ENCODE assay signal across 1 cellular context in the genomic region with DNA sequence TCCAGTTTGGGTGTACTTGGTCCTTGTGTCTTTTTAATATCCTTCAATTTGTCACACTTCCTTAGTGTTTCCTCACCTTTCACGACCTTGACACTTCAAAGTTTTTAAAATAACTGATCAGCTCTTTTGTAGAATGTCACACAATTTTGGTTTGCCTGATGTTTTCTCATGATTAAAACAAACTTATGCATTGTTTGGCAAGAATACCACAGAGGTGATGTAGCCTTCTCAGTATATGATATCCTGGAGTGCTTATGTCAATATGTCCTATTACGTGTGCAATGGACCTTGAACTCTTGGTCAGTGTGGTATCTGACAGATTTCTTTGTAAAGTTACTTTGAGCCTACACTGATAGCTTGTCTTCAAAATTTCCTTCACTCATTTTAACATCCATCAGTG.
TF ChIP-seq lines count a peak whose summit lies in the region.

No MANE protein-coding gene starts in this region.

TF ChIP-seq in HepG2, 621 proteins besides CTCF, POLR2A, EP300 and RAD21 (continued from another document and continues in another):
- TF ChIP-seq, protein P1, sequence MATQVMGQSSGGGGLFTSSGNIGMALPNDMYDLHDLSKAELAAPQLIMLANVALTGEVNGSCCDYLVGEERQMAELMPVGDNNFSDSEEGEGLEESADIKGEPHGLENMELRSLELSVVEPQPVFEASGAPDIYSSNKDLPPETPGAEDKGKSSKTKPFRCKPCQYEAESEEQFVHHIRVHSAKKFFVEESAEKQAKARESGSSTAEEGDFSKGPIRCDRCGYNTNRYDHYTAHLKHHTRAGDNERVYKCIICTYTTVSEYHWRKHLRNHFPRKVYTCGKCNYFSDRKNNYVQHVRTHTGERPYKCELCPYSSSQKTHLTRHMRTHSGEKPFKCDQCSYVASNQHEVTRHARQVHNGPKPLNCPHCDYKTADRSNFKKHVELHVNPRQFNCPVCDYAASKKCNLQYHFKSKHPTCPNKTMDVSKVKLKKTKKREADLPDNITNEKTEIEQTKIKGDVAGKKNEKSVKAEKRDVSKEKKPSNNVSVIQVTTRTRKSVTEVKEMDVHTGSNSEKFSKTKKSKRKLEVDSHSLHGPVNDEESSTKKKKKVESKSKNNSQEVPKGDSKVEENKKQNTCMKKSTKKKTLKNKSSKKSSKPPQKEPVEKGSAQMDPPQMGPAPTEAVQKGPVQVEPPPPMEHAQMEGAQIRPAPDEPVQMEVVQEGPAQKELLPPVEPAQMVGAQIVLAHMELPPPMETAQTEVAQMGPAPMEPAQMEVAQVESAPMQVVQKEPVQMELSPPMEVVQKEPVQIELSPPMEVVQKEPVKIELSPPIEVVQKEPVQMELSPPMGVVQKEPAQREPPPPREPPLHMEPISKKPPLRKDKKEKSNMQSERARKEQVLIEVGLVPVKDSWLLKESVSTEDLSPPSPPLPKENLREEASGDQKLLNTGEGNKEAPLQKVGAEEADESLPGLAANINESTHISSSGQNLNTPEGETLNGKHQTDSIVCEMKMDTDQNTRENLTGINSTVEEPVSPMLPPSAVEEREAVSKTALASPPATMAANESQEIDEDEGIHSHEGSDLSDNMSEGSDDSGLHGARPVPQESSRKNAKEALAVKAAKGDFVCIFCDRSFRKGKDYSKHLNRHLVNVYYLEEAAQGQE (IDR thresholded peaks at IDR 0.05; ENCODE audit: borderline replicate concordance in 1 of 2, low read depth in 1 of 2, low read length in 2 of 2), result no peak
- TF ChIP-seq AGO2 (optimal IDR thresholded peaks at IDR 0.05; ENCODE audit: low read depth, low read length), result no peak
- TF ChIP-seq FOXJ3 (CRISPR knock-in tag; IDR thresholded peaks at IDR 0.05; ENCODE audit: borderline replicate concordance), result peak; percentile 18; the same call in 1 of the 2 replicates
- no peak for TF ChIP-seq RBFOX2 (IDR thresholded peaks at IDR 0.05; ENCODE audit: low read depth, low read length)
- no peak for TF ChIP-seq SETDB1 (CRISPR knock-in tag; IDR thresholded peaks at IDR 0.05; ENCODE audit: borderline replicate concordance)
- TF ChIP-seq ZNF337 (CRISPR knock-in tag; IDR thresholded peaks at IDR 0.05; ENCODE audit: borderline replicate concordance, low read depth), result no peak
- TF ChIP-seq, protein P2, sequence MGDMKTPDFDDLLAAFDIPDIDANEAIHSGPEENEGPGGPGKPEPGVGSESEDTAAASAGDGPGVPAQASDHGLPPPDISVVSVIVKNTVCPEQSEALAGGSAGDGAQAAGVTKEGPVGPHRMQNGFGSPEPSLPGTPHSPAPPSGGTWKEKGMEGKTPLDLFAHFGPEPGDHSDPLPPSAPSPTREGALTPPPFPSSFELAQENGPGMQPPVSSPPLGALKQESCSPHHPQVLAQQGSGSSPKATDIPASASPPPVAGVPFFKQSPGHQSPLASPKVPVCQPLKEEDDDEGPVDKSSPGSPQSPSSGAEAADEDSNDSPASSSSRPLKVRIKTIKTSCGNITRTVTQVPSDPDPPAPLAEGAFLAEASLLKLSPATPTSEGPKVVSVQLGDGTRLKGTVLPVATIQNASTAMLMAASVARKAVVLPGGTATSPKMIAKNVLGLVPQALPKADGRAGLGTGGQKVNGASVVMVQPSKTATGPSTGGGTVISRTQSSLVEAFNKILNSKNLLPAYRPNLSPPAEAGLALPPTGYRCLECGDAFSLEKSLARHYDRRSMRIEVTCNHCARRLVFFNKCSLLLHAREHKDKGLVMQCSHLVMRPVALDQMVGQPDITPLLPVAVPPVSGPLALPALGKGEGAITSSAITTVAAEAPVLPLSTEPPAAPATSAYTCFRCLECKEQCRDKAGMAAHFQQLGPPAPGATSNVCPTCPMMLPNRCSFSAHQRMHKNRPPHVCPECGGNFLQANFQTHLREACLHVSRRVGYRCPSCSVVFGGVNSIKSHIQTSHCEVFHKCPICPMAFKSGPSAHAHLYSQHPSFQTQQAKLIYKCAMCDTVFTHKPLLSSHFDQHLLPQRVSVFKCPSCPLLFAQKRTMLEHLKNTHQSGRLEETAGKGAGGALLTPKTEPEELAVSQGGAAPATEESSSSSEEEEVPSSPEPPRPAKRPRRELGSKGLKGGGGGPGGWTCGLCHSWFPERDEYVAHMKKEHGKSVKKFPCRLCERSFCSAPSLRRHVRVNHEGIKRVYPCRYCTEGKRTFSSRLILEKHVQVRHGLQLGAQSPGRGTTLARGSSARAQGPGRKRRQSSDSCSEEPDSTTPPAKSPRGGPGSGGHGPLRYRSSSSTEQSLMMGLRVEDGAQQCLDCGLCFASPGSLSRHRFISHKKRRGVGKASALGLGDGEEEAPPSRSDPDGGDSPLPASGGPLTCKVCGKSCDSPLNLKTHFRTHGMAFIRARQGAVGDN (CRISPR knock-in tag; IDR thresholded peaks at IDR 0.05), result no peak
- no peak for TF ChIP-seq SPEN (CRISPR knock-in tag; IDR thresholded peaks at IDR 0.05; ENCODE audit: low read depth)
- peak; percentile 85 for TF ChIP-seq KDM6A (CRISPR knock-in tag; IDR thresholded peaks at IDR 0.05; ENCODE audit: low read depth)
- TF ChIP-seq ERF (CRISPR knock-in tag; IDR thresholded peaks at IDR 0.05), result no peak; the same call in none of the 2 replicates
- peak; percentile 81; the same call in 1 of the 2 replicates for TF ChIP-seq TBX3 (IDR thresholded peaks at IDR 0.05; ENCODE audit: borderline replicate concordance)
- peak; percentile 64; the same call in 1 of the 2 replicates for TF ChIP-seq FOXO1 (CRISPR knock-in tag; IDR thresholded peaks at IDR 0.05)
- TF ChIP-seq ZNF44 (CRISPR knock-in tag; IDR thresholded peaks at IDR 0.05), result no peak
- TF ChIP-seq, protein P3, sequence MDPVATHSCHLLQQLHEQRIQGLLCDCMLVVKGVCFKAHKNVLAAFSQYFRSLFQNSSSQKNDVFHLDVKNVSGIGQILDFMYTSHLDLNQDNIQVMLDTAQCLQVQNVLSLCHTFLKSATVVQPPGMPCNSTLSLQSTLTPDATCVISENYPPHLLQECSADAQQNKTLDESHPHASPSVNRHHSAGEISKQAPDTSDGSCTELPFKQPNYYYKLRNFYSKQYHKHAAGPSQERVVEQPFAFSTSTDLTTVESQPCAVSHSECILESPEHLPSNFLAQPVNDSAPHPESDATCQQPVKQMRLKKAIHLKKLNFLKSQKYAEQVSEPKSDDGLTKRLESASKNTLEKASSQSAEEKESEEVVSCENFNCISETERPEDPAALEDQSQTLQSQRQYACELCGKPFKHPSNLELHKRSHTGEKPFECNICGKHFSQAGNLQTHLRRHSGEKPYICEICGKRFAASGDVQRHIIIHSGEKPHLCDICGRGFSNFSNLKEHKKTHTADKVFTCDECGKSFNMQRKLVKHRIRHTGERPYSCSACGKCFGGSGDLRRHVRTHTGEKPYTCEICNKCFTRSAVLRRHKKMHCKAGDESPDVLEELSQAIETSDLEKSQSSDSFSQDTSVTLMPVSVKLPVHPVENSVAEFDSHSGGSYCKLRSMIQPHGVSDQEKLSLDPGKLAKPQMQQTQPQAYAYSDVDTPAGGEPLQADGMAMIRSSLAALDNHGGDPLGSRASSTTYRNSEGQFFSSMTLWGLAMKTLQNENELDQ (CRISPR knock-in tag; IDR thresholded peaks at IDR 0.05; ENCODE audit: borderline replicate concordance), result no peak
- TF ChIP-seq, protein P4, sequence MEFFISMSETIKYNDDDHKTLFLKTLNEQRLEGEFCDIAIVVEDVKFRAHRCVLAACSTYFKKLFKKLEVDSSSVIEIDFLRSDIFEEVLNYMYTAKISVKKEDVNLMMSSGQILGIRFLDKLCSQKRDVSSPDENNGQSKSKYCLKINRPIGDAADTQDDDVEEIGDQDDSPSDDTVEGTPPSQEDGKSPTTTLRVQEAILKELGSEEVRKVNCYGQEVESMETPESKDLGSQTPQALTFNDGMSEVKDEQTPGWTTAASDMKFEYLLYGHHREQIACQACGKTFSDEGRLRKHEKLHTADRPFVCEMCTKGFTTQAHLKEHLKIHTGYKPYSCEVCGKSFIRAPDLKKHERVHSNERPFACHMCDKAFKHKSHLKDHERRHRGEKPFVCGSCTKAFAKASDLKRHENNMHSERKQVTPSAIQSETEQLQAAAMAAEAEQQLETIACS (CRISPR knock-in tag; IDR thresholded peaks at IDR 0.05), result no peak
- TF ChIP-seq, protein P5, sequence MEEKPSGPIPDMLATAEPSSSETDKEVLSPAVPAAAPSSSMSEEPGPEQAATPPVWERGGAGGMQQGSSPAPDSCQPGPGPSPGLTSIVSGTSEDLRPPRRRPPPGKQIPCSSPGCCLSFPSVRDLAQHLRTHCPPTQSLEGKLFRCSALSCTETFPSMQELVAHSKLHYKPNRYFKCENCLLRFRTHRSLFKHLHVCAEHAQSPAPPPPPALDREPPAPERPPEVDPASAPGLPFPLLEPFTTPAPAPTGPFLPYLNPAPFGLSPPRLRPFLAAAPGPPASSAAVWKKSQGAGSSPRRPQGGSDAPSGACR (CRISPR knock-in tag; IDR thresholded peaks at IDR 0.05), result no peak
- TF ChIP-seq ZEB1 (IDR thresholded peaks at IDR 0.05; ENCODE audit: insufficient replicate concordance, low read depth), result no peak
- no peak for TF ChIP-seq RFX1 (IDR thresholded peaks at IDR 0.05)
- no peak for TF ChIP-seq ZNF615 (CRISPR knock-in tag; IDR thresholded peaks at IDR 0.05; ENCODE audit: borderline replicate concordance)
- TF ChIP-seq SRSF4 (IDR thresholded peaks at IDR 0.05; ENCODE audit: low read depth, low read length, poor library complexity, severe bottlenecking), result no peak
- 0 out of 2 replicates have a peak, but pooled peaks have one; percentile 26 for TF ChIP-seq KLF6 (CRISPR knock-in tag; IDR thresholded peaks at IDR 0.05)
- TF ChIP-seq TCF7L2 (IDR thresholded peaks at IDR 0.05; ENCODE audit: low read depth, low read length), result no peak
- TF ChIP-seq, protein P6, sequence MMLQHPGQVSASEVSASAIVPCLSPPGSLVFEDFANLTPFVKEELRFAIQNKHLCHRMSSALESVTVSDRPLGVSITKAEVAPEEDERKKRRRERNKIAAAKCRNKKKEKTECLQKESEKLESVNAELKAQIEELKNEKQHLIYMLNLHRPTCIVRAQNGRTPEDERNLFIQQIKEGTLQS (CRISPR knock-in tag; IDR thresholded peaks at IDR 0.05), result peak; percentile 90
- no peak for TF ChIP-seq DNMT1 (CRISPR knock-in tag; IDR thresholded peaks at IDR 0.05)
- TF ChIP-seq CCDC6 (CRISPR knock-in tag; IDR thresholded peaks at IDR 0.05), result no peak
- no peak for TF ChIP-seq ZNF460 (CRISPR knock-in tag; IDR thresholded peaks at IDR 0.05; ENCODE audit: borderline replicate concordance)
- peak; percentile 65 for TF ChIP-seq KDM1A (CRISPR knock-in tag; IDR thresholded peaks at IDR 0.05)
- no peak for TF ChIP-seq ZNF232 (CRISPR knock-in tag; IDR thresholded peaks at IDR 0.05; ENCODE audit: borderline replicate concordance)
- no peak for TF ChIP-seq ZNF234 (CRISPR knock-in tag; conservative IDR thresholded peaks at IDR 0.05)
- no peak for TF ChIP-seq PCBP2 (optimal IDR thresholded peaks at IDR 0.05; ENCODE audit: low read depth, low read length, poor library complexity, severe bottlenecking)
- TF ChIP-seq ELF3 (CRISPR knock-in tag; IDR thresholded peaks at IDR 0.05), result peak; percentile 81
- no peak for TF ChIP-seq ZNF263 (CRISPR knock-in tag; IDR thresholded peaks at IDR 0.05)
- peak; percentile 45; the same call in 1 of the 2 replicates for TF ChIP-seq GATA4 (IDR thresholded peaks at IDR 0.05; ENCODE audit: borderline replicate concordance, low read depth)
- TF ChIP-seq, protein P7, sequence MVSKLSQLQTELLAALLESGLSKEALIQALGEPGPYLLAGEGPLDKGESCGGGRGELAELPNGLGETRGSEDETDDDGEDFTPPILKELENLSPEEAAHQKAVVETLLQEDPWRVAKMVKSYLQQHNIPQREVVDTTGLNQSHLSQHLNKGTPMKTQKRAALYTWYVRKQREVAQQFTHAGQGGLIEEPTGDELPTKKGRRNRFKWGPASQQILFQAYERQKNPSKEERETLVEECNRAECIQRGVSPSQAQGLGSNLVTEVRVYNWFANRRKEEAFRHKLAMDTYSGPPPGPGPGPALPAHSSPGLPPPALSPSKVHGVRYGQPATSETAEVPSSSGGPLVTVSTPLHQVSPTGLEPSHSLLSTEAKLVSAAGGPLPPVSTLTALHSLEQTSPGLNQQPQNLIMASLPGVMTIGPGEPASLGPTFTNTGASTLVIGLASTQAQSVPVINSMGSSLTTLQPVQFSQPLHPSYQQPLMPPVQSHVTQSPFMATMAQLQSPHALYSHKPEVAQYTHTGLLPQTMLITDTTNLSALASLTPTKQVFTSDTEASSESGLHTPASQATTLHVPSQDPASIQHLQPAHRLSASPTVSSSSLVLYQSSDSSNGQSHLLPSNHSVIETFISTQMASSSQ (IDR thresholded peaks at IDR 0.05; ENCODE audit: low read depth), result peak; percentile 39; the same call in 1 of the 2 replicates
- TF ChIP-seq, protein P7 (CRISPR knock-in tag; IDR thresholded peaks at IDR 0.05; ENCODE audit: borderline replicate concordance), result no peak
- TF ChIP-seq KDM5A (IDR thresholded peaks at IDR 0.05; ENCODE audit: borderline replicate concordance, low read length), result no peak
- no peak for TF ChIP-seq RBAK (CRISPR knock-in tag; IDR thresholded peaks at IDR 0.05)
- no peak for TF ChIP-seq ISX (CRISPR knock-in tag; conservative IDR thresholded peaks at IDR 0.05)
- TF ChIP-seq, protein P8, sequence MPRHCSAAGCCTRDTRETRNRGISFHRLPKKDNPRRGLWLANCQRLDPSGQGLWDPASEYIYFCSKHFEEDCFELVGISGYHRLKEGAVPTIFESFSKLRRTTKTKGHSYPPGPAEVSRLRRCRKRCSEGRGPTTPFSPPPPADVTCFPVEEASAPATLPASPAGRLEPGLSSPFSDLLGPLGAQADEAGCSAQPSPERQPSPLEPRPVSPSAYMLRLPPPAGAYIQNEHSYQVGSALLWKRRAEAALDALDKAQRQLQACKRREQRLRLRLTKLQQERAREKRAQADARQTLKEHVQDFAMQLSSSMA (CRISPR knock-in tag; IDR thresholded peaks at IDR 0.05), result no peak
